In genomic region chr17:80477647-80478478, GRCh38 we compare ENCODE assay signal across 8 cellular contexts. TPM values are rescaled to one million over a fixed set of nuclear protein-coding genes. Genes with fewer than 3 reads are reported as not detected.
A peak's percentile ranks its signal among the peaks of the same experiment; 100 is the strongest.
DNase-seq lines count a peak whose midpoint lies in the region; ATAC-seq and TF ChIP-seq lines count a peak whose summit lies in the region.

No MANE protein-coding gene starts in this region.

- no peak overlapping the region for H3K27ac ChIP-seq in SJSA1

- intact Hi-C loops in mucosa of descending colon (cut with DNase I, micrococcal nuclease), result no loop called here

- H3K9me3 ChIP-seq in SJSA1 (replicated peaks), result peaks cover 13% of the 10 kb centered on the region
- no peaks in the 10 kb centered on the region for H3K9me3 ChIP-seq in mucosa of descending colon

- no peak for TF ChIP-seq CTCF in mucosa of descending colon (IDR thresholded peaks at IDR 0.05)

- H3K36me3 ChIP-seq in SJSA1 (no peaks in the 10 kb centered on the region; the same call in 1 of the 2 replicates), mucosa of descending colon (ENCODE audit: low read depth) (no peaks in the 10 kb centered on the region)

- DNase-seq in NCI-H1417 (lab: John Stamatoyannopoulos, UW), result peak; percentile 30 to 69 (median 64)
- DNase-seq in NCI-H1417 treated with DMSO at 0.1 percent for 48 hours (lab: John Stamatoyannopoulos, UW), result no peak
- peak in 1 of 2 experiments; percentile 64 for DNase-seq in SJSA1 (ENCODE audit: low read depth in 1 of 2, low spot score in 2 of 2)
- peak; percentile 88 for DNase-seq in ecto neural progenitor cell (ENCODE audit: low spot score)
- peak in 1 of 3 donors; percentile 17 for DNase-seq in mucosa of descending colon
- no peak for DNase-seq in NK-92 treated with Interleukin-12 subunit alpha and Interleukin-12 subunit beta, amount 100 ng/mL, for 24 hours (lab: John Stamatoyannopoulos, UW)
- no peak for DNase-seq in SIG-M5 treated with dmso at 0.1 percent for 504 hours (lab: John Stamatoyannopoulos, UW; ENCODE audit: unreplicated experiment)
- DNase-seq in DMS79 (lab: John Stamatoyannopoulos, UW), result no peak

- H3K4me1 ChIP-seq in SJSA1 (replicated peaks), result peaks cover 48% of the 10 kb centered on the region
- peaks cover 34% of the 10 kb centered on the region for H3K4me1 ChIP-seq in mucosa of descending colon (ENCODE audit: low read depth)

- peak; percentile 31 for ATAC-seq in mucosa of descending colon

- H3K27me3 ChIP-seq in SJSA1 (replicated peaks), result peaks cover 87% of the 10 kb centered on the region

- H3K4me3 ChIP-seq in SJSA1 (peak overlapping the region; percentile 27), mucosa of descending colon (no peak overlapping the region)

RNA-seq across cellular contexts. Expression of gene NPTX1, which starts 1.5 kb away (rescaled TPM):
- 0.32 TPM in 1 of 2 replicates, not detected in the other for total RNA-seq in SJSA1 (2014; rRNA removed; shearing (Covaris generic))
- 10 to 100 TPM in 1 of 3 donors, 1 to 10 TPM in 1, under 1 TPM in 1; 0.51 to 95.0 (median 2.0) TPM for total RNA-seq in mucosa of descending colon

Comparison
In these comparisons a context has a peak if more than half of its experiments do, and no peak if none do; other contexts are left out.
1. DNase-seq: peak in NCI-H1417 (3 of 3) and ecto neural progenitor cell (single experiment); none in NCI-H1417 treated with DMSO at 0.1 percent for 48 hours (single experiment), NK-92 treated with Interleukin-12 subunit alpha and Interleukin-12 subunit beta, amount 100 ng/mL, for 24 hours (single experiment), SIG-M5 treated with dmso at 0.1 percent for 504 hours (single experiment) and DMS79 (single experiment).